ENCODE assay signal across 1 cellular context in the genomic region with DNA sequence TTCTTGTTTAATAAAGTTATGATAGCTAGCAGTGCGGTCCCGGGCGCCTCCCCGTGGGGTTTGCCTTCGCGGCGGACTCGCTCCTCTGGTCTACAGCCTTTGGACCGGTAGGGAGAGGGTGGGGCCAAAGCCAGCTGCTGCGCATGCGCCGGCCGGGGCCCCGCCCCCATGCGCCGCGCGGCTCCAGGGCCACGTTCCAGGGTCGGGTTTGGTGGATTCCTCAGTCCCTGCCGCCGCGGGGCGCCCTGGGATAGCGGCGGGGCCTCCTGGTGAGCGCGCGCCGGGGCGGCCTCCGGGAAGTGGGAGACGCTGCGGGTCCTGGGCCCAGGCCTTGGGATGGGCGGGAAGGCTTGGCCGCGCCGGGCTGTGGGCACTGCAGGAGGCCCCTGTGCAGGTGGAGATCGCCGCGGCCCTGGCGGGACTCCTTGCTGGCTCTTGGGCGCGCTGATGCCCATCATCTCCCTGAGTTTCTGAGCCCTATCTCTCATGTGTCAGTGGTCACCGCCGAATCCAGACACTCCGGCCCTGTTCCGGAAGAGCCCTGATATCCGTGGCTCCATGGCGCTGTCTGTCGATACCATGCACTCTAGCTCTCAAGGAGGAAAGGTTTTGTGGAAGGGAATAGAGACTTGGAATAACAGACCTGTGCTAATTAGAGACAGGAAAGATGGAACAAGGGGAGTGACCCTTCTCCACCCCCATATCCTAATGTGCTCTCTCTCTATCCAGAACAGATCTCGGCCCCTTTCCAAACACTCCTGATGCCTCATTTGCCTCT.
TF ChIP-seq lines count a peak whose summit lies in the region.

Gene VARS2, plus strand, starts transcription at position 163 of the 778 bp plus-strand sequence. Its CDS starts 599 bp downstream, at position 762.

TF ChIP-seq in HepG2, 621 proteins besides CTCF, POLR2A, EP300 and RAD21 (continued from another document):
- TF ChIP-seq, protein P1, sequence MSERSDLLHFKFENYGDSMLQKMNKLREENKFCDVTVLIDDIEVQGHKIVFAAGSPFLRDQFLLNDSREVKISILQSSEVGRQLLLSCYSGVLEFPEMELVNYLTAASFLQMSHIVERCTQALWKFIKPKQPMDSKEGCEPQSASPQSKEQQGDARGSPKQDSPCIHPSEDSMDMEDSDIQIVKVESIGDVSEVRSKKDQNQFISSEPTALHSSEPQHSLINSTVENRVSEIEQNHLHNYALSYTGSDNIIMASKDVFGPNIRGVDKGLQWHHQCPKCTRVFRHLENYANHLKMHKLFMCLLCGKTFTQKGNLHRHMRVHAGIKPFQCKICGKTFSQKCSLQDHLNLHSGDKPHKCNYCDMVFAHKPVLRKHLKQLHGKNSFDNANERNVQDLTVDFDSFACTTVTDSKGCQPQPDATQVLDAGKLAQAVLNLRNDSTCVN (CRISPR knock-in tag; IDR thresholded peaks at IDR 0.05; ENCODE audit: borderline replicate concordance): peak; percentile 78; the same call in 1 of the 2 replicates
- TF ChIP-seq ZNF792 (CRISPR knock-in tag; IDR thresholded peaks at IDR 0.05) (peak; percentile 82), KLF16 (CRISPR knock-in tag; IDR thresholded peaks at IDR 0.05) (peak in 1 of 2 experiments; percentile 96; a peak in 3 of 4 replicates), CHCHD3 (CRISPR knock-in tag; IDR thresholded peaks at IDR 0.05) (peak; percentile 87), ZNF670 (CRISPR knock-in tag; IDR thresholded peaks at IDR 0.05; ENCODE audit: borderline replicate concordance) (peak; percentile 98; the same call in 1 of the 2 replicates), AGO2 (optimal IDR thresholded peaks at IDR 0.05; ENCODE audit: low read depth, low read length) (peak; percentile 98), ZNF431 (CRISPR knock-in tag; IDR thresholded peaks at IDR 0.05; ENCODE audit: borderline replicate concordance, low read depth) (peak; percentile 67), ZNF740 (CRISPR knock-in tag; IDR thresholded peaks at IDR 0.05) (0 out of 2 replicates have a peak, but pooled peaks have one; percentile 42)
